Comparison of ENCODE assay signal across 11 cellular contexts in genomic region chr10:116771891-116772290, GRCh38. TPM values are rescaled to one million over a fixed set of nuclear protein-coding genes. Genes with fewer than 3 reads are reported as not detected.
"Had no signal": no experiment of that assay in that cellular context is flagged by ENCODE, and none has a peak within 500 bp of the region (broad histone marks: within the 10 kb centered on the region; RNA-seq: fewer than 3 reads in every experiment).

No MANE protein-coding gene starts in this region.

- H3K4me3 ChIP-seq: lung, psoas muscle had no signal

- DNase-seq: activated CD4-positive, alpha-beta T cell treated with anti-CD3 and anti-CD28 coated beads, Interleukin-2, amount 50 U/mL, for 48 hours; activated CD4-positive, CD25-positive, alpha-beta regulatory T cell treated with anti-CD3 and anti-CD28 coated beads, Interleukin-2, amount 50 U/mL, for 72 hours; activated CD8-positive, alpha-beta memory T cell treated with anti-CD3 and anti-CD28 coated beads, Interleukin-2, amount 10 ng/mL, durations not matched to agents 7 days and 5 days; activated naive CD8-positive, alpha-beta T cell treated with anti-CD3 and anti-CD28 coated beads, Interleukin-2, amount 10 ng/mL, durations not matched to agents 7 days and 5 days; activated T-cell treated with anti-CD3 and anti-CD28 coated beads, Interleukin-2, amount 50 U/mL, for 48 hours; effector CD4-positive, alpha-beta T cell; stimulated activated CD4-positive, alpha-beta T cell treated with anti-CD3 and anti-CD28 coated beads, Interleukin-4, amount 100 ng/mL, for 4 hours; stimulated activated naive CD8-positive, alpha-beta T cell treated with anti-CD3 and anti-CD28 coated beads, Interleukin-15, amount 100 ng/mL, for 72 hours; T-helper 9 cell had no signal

- ATAC-seq: activated CD8-positive, alpha-beta memory T cell treated with anti-CD3 and anti-CD28 coated beads, Interleukin-2, amount 10 ng/mL, durations not matched to agents 7 days and 5 days; stimulated activated naive CD8-positive, alpha-beta T cell treated with anti-CD3 and anti-CD28 coated beads, Interleukin-15, amount 100 ng/mL, for 72 hours had no signal

- H3K4me1 ChIP-seq: psoas muscle had no signal

- H3K9me3 ChIP-seq: psoas muscle had no signal

RNA-seq across cellular contexts. Expression of gene HSPA12A, which starts 29.5 kb away (rescaled TPM):
- total RNA-seq: activated CD8-positive, alpha-beta memory T cell treated with anti-CD3 and anti-CD28 coated beads, Interleukin-2, amount 10 ng/mL, durations not matched to agents 7 days and 5 days had no signal
